Comparison of ENCODE assay signal across 15 cellular contexts in the genomic region with DNA sequence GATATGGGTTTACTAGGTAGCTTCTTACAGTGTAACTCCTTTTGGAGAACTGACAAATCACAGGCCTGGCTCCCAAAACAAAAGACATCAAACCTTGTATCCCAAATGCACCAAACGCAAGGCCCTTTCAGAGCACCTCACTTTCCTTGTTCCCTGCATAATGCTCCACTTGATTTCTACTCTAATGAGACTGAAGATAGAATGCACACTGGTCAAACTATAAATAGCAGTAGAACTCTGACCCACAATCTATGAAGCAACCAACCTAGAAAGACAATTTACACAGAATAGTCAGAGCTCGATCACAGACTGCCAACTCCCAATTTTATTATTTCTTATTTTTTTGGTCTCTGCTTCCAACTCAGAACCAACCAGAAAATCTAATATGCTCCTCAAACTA.
DNase-seq lines count a peak whose midpoint lies in the region; ATAC-seq and TF ChIP-seq lines count a peak whose summit lies in the region.
"Had no signal": no experiment of that assay in that cellular context is flagged by ENCODE, and none has a peak within 500 bp of the region (broad histone marks: within the 10 kb centered on the region; RNA-seq: fewer than 3 reads in every experiment).

No MANE protein-coding gene starts in this region.

- H4K8ac ChIP-seq in mesendoderm (ENCODE audit: low read depth, low read length): no peak overlapping the region

- in situ Hi-C loops in gastrocnemius medialis (cut with MboI; ENCODE audit: low sequenced_read_pairs in 4 of 4): loop anchor here in 2 of 4 donors (10.0 to 25.0 kb wide), 3 partner anchors 54 to 233 kb away; partner anchors contain the start of gene CACNA2D1 (in 1 of the 2)

- no peak overlapping the region for H3K9ac ChIP-seq in mesendoderm (ENCODE audit: low read length)

- TF ChIP-seq CTCF in choroid plexus epithelial cell (conservative IDR thresholded peaks at IDR 0.05; ENCODE audit: low read depth, low read length): no peak
- TF ChIP-seq CTCF in gastrocnemius medialis (IDR thresholded peaks at IDR 0.05 in 4 of 5, conservative IDR thresholded peaks at IDR 0.05 in 1 of 5): no peak
- TF ChIP-seq CTCF in left lung (IDR thresholded peaks at IDR 0.05): no peak
- no peak for TF ChIP-seq CTCF in body of pancreas (IDR thresholded peaks at IDR 0.05)

- H3K4me1 ChIP-seq in mesendoderm (ENCODE audit: control insufficient read depth, low read depth, low read length): peaks cover 2% of the 10 kb centered on the region
- peaks cover 39% of the 10 kb centered on the region in 2 donors for H3K4me1 ChIP-seq in gastrocnemius medialis
- no peaks in the 10 kb centered on the region for H3K4me1 ChIP-seq in left lung
- no peaks in the 10 kb centered on the region for H3K4me1 ChIP-seq in body of pancreas
- H3K4me1 ChIP-seq: Caco-2 had no signal

- H4K5ac ChIP-seq in mesendoderm (ENCODE audit: low read length): no peak overlapping the region

- H3K4ac ChIP-seq in mesendoderm (ENCODE audit: low read depth, low read length): no peak overlapping the region

- H3K27me3 ChIP-seq in mesendoderm (ENCODE audit: insufficient read depth, low read length, poor library complexity) (no peaks in the 10 kb centered on the region), gastrocnemius medialis (no peaks in the 10 kb centered on the region), left lung (no peaks in the 10 kb centered on the region), body of pancreas (no peaks in the 10 kb centered on the region)

- TF ChIP-seq POLR2A in gastrocnemius medialis (IDR thresholded peaks at IDR 0.05): no peak
- no peak for TF ChIP-seq POLR2A in body of pancreas (IDR thresholded peaks at IDR 0.05)

- ATAC-seq in Right ventricle myocardium superior (ENCODE audit: poor library complexity): peak; percentile 83
- peak; percentile 77 to 95 for ATAC-seq in gastrocnemius medialis
- no peak for ATAC-seq in left lung
- no peak for ATAC-seq in body of pancreas
- ATAC-seq: A549 had no signal

- H3K18ac ChIP-seq in mesendoderm (ENCODE audit: low read length): peak overlapping the region; percentile 68

- H3K9me3 ChIP-seq in gastrocnemius medialis: no peaks in the 10 kb centered on the region
- H3K9me3 ChIP-seq in left lung: no peaks in the 10 kb centered on the region
- no peaks in the 10 kb centered on the region for H3K9me3 ChIP-seq in body of pancreas
- H3K9me3 ChIP-seq: A549, Caco-2 had no signal

- no peak overlapping the region for H3K56ac ChIP-seq in mesendoderm (ENCODE audit: low read length)

- H3K23ac ChIP-seq in mesendoderm (ENCODE audit: low read length): no peak overlapping the region

- no peak overlapping the region for H2AK5ac ChIP-seq in mesendoderm (ENCODE audit: low read length)

- DNase-seq in Right ventricle myocardium superior (no peak), cardiac septum (ENCODE audit: low spot score) (no peak), choroid plexus epithelial cell (ENCODE audit: low read depth) (peak; percentile 35), mesendoderm (no peak), gastrocnemius medialis (no peak), left lung (no peak), body of pancreas (no peak), SHP77 (lab: John Stamatoyannopoulos, UW) (no peak)
- DNase-seq: AML-193; Caco-2; CD4-positive, alpha-beta T cell; H9 had no signal

- WGBS in mesendoderm (ENCODE audit: extremely low coverage, insufficient coverage, low lambda C conversion rate): no CpG with 5 or more reads among the region's 2 CpGs
- WGBS in body of pancreas, 2 donors: 66 to 86% methylated on average over 2 of the region's 2 CpGs

- no peaks in the 10 kb centered on the region for H3K79me1 ChIP-seq in mesendoderm (ENCODE audit: low read length)

- no peak overlapping the region for H3K27ac ChIP-seq in mesendoderm (ENCODE audit: low read depth, low read length)
- H3K27ac ChIP-seq in gastrocnemius medialis: peak overlapping the region; percentile 29 to 66 (median 51)
- no peak overlapping the region for H3K27ac ChIP-seq in left lung
- no peak overlapping the region for H3K27ac ChIP-seq in body of pancreas
- H3K27ac ChIP-seq: 22Rv1, A549, C4-2B had no signal

- H3K36me3 ChIP-seq in mesendoderm (ENCODE audit: control insufficient read depth, insufficient read depth, low read length): no peaks in the 10 kb centered on the region
- H3K36me3 ChIP-seq in gastrocnemius medialis: no peaks in the 10 kb centered on the region
- no peaks in the 10 kb centered on the region for H3K36me3 ChIP-seq in left lung
- H3K36me3 ChIP-seq in body of pancreas (replicated peaks in 1 of 2; ENCODE audit: insufficient read depth in 1 of 2, low read depth in 2 of 2): no peaks in the 10 kb centered on the region

- H2BK120ac ChIP-seq in mesendoderm (ENCODE audit: low read depth, low read length): no peak overlapping the region

- no peak overlapping the region for H2BK5ac ChIP-seq in mesendoderm (ENCODE audit: low read length)

- no peak overlapping the region for H2BK15ac ChIP-seq in mesendoderm (replicated peaks; ENCODE audit: low read depth)

- H3K4me3 ChIP-seq in choroid plexus epithelial cell (ENCODE audit: low read depth, low read length) (no peak overlapping the region), mesendoderm (ENCODE audit: low read length) (no peak overlapping the region), gastrocnemius medialis (no peak overlapping the region), left lung (no peak overlapping the region), body of pancreas (no peak overlapping the region)
- H3K4me3 ChIP-seq: A549 had no signal

- H3K4me2 ChIP-seq in mesendoderm (ENCODE audit: low read length): no peak overlapping the region
- H3K4me2 ChIP-seq: A549 had no signal

- intact Hi-C loops in Right ventricle myocardium superior (cut with DNase I): no loop called here
- intact Hi-C loops in cardiac septum (cut with DNase I): no loop called here
- intact Hi-C loops in gastrocnemius medialis (cut with DNase I; ENCODE audit: low total_unique reads): no loop called here
- intact Hi-C loops in left lung (cut with DNase I): no loop called here
- intact Hi-C loops in body of pancreas (cut with DNase I): no loop called here

- H3K79me2 ChIP-seq in mesendoderm (ENCODE audit: control insufficient read depth, insufficient read depth, low read length): no peaks in the 10 kb centered on the region

Comparison
In these comparisons a context has a peak if more than half of its experiments do, and no peak if none do; other contexts are left out.
1. ATAC-seq: peak in Right ventricle myocardium superior (single experiment) and gastrocnemius medialis (2 of 2); none in left lung (single experiment) and body of pancreas (single experiment).
2. H3K27ac ChIP-seq: peak in gastrocnemius medialis (4 of 4); none in mesendoderm (single experiment), left lung (0 of 2) and body of pancreas (0 of 4).